Comparison of ENCODE assay signal across 10 cellular contexts in genomic region chr10:5070648-5071410, GRCh38. TPM values are rescaled to one million over a fixed set of nuclear protein-coding genes. Genes with fewer than 3 reads are reported as not detected.
DNase-seq lines count a peak whose midpoint lies in the region; ATAC-seq and TF ChIP-seq lines count a peak whose summit lies in the region.
"Had no signal": no experiment of that assay in that cellular context is flagged by ENCODE, and none has a peak within 500 bp of the region (broad histone marks: within the 10 kb centered on the region; RNA-seq: fewer than 3 reads in every experiment).

No MANE protein-coding gene starts in this region.

- H3K27me3 Mint-ChIP-seq in activated CD4-positive, alpha-beta memory T cell treated with anti-CD3 and anti-CD28 coated beads, Interleukin-2, amount 10 ng/mL, durations not matched to agents 7 days and 5 days, result no peaks in the 10 kb centered on the region
- no peaks in the 10 kb centered on the region for H3K27me3 Mint-ChIP-seq in glutamatergic neuron (ENCODE audit: unreplicated experiment)
- H3K27me3 Mint-ChIP-seq: stimulated activated naive CD8-positive, alpha-beta T cell treated with anti-CD3 and anti-CD28 coated beads, Interleukin-15, Interleukin-2, amounts not matched to agents 100 ng/mL and 50 ng/mL, for 24 hours had no signal

- H3K36me3 Mint-ChIP-seq in activated CD4-positive, alpha-beta memory T cell treated with anti-CD3 and anti-CD28 coated beads, Interleukin-2, amount 10 ng/mL, durations not matched to agents 7 days and 5 days (ENCODE audit: low read depth), result no peaks in the 10 kb centered on the region
- no peaks in the 10 kb centered on the region for H3K36me3 Mint-ChIP-seq in glutamatergic neuron (ENCODE audit: unreplicated experiment)

- H3K27ac ChIP-seq in SJCRH30, result peak overlapping the region; percentile 95
- peak overlapping the region; percentile 71 to 82 (median 78) for H3K27ac ChIP-seq in esophagus muscularis mucosa (replicated peaks in 1 of 4)
- H3K27ac ChIP-seq in mucosa of rectum (ENCODE audit: low read depth in 2 of 2, low read length in 2 of 2), result peak overlapping the region; percentile 84 to 90
- peak overlapping the region; percentile 81 to 82 for H3K27ac ChIP-seq in tibial artery

- POLR2A ChIA-PET in activated CD4-positive, alpha-beta memory T cell treated with anti-CD3 and anti-CD28 coated beads, Interleukin-2, amount 10 ng/mL, durations not matched to agents 7 days and 5 days (lab: Charles Lee), result no interaction called here

- no peak for ATAC-seq in HG02981 (IDR thresholded peaks at IDR 0.05; ENCODE audit: unreplicated experiment)
- ATAC-seq: activated naive CD4-positive, alpha-beta T cell treated with anti-CD3 and anti-CD28 coated beads, Interleukin-2, amount 50 U/mL, for 72 hours had no signal

- TF ChIP-seq EP300 in esophagus muscularis mucosa (IDR thresholded peaks at IDR 0.05), result no peak

- CTCF ChIA-PET in activated CD4-positive, alpha-beta memory T cell treated with anti-CD3 and anti-CD28 coated beads, Interleukin-2, amount 10 ng/mL, durations not matched to agents 7 days and 5 days (lab: Charles Lee), result no interaction called here

- H3K9me3 ChIP-seq in SJCRH30 (replicated peaks), result 0 out of 2 replicates have a peak, but pooled peaks cover 3% of the 10 kb centered on the region
- no peaks in the 10 kb centered on the region for H3K9me3 ChIP-seq in esophagus muscularis mucosa
- H3K9me3 ChIP-seq in mucosa of rectum (ENCODE audit: control insufficient read depth in 2 of 2, low read length in 2 of 2), result no peaks in the 10 kb centered on the region
- H3K9me3 ChIP-seq in tibial artery, result no peaks in the 10 kb centered on the region

- no peaks in the 10 kb centered on the region for H3K27me3 ChIP-seq in SJCRH30
- no peaks in the 10 kb centered on the region for H3K27me3 ChIP-seq in esophagus muscularis mucosa
- no peaks in the 10 kb centered on the region for H3K27me3 ChIP-seq in mucosa of rectum (ENCODE audit: control insufficient read depth in 2 of 2, insufficient read depth in 2 of 2, low read length in 2 of 2)
- no peaks in the 10 kb centered on the region for H3K27me3 ChIP-seq in tibial artery

- H3K27ac Mint-ChIP-seq in activated CD4-positive, alpha-beta memory T cell treated with anti-CD3 and anti-CD28 coated beads, Interleukin-2, amount 10 ng/mL, durations not matched to agents 7 days and 5 days, result no peak overlapping the region
- no peak overlapping the region for H3K27ac Mint-ChIP-seq in glutamatergic neuron (ENCODE audit: unreplicated experiment)
- H3K27ac Mint-ChIP-seq: stimulated activated naive CD8-positive, alpha-beta T cell treated with anti-CD3 and anti-CD28 coated beads, Interleukin-15, Interleukin-2, amounts not matched to agents 100 ng/mL and 50 ng/mL, for 24 hours had no signal

- TF ChIP-seq CTCF in esophagus muscularis mucosa (IDR thresholded peaks at IDR 0.05) (no peak), tibial artery (IDR thresholded peaks at IDR 0.05) (no peak), glutamatergic neuron (IDR thresholded peaks at IDR 0.05; ENCODE audit: partially characterized antibody, unreplicated experiment) (no peak)

- intact Hi-C loops in esophagus muscularis mucosa (cut with DNase I) (no loop called here), tibial artery (cut with DNase I; ENCODE audit: low total_unique reads) (loop anchor here (5.0 to 10.0 kb wide), 2 partner anchors 126 to 561 kb away; no protein-coding TSS in a partner anchor)

- peaks cover 20% of the 10 kb centered on the region for H3K4me1 ChIP-seq in SJCRH30
- peaks cover 22 to 26% (median 24%) of the 10 kb centered on the region in 4 donors for H3K4me1 ChIP-seq in esophagus muscularis mucosa
- peaks cover 15 to 24% of the 10 kb centered on the region in 2 donors for H3K4me1 ChIP-seq in mucosa of rectum (ENCODE audit: control insufficient read depth in 2 of 2, insufficient read depth in 2 of 2, low read length in 2 of 2)
- peaks cover 0 to 26% (median 19%) of the 10 kb centered on the region in 4 donors for H3K4me1 ChIP-seq in tibial artery

- H3K4me3 ChIP-seq in SJCRH30, result no peak overlapping the region
- H3K4me3 ChIP-seq in esophagus muscularis mucosa, result peak overlapping the region in 2 of 4 donors; percentile 1 to 11
- peak overlapping the region; percentile 37 to 56 for H3K4me3 ChIP-seq in mucosa of rectum (ENCODE audit: low read length in 2 of 2)
- no peak overlapping the region for H3K4me3 ChIP-seq in tibial artery

- no peak for TF ChIP-seq POLR2A in esophagus muscularis mucosa (IDR thresholded peaks at IDR 0.05; ENCODE audit: low read depth)

- H3K9me3 Mint-ChIP-seq in activated CD4-positive, alpha-beta memory T cell treated with anti-CD3 and anti-CD28 coated beads, Interleukin-2, amount 10 ng/mL, durations not matched to agents 7 days and 5 days, result peaks cover 4% of the 10 kb centered on the region
- H3K9me3 Mint-ChIP-seq in glutamatergic neuron (ENCODE audit: unreplicated experiment), result peaks cover 1% of the 10 kb centered on the region
- H3K9me3 Mint-ChIP-seq: stimulated activated naive CD8-positive, alpha-beta T cell treated with anti-CD3 and anti-CD28 coated beads, Interleukin-15, Interleukin-2, amounts not matched to agents 100 ng/mL and 50 ng/mL, for 24 hours had no signal

- no peaks in the 10 kb centered on the region for H3K4me1 Mint-ChIP-seq in activated CD4-positive, alpha-beta memory T cell treated with anti-CD3 and anti-CD28 coated beads, Interleukin-2, amount 10 ng/mL, durations not matched to agents 7 days and 5 days
- H3K4me1 Mint-ChIP-seq in glutamatergic neuron (ENCODE audit: low read depth, unreplicated experiment), result peaks cover 11% of the 10 kb centered on the region

- DNase-seq in SJCRH30 (no peak), esophagus muscularis mucosa (ENCODE audit: extremely low spot score) (no peak), tibial artery (no peak), RPMI8226 (no peak), glutamatergic neuron (no peak)
- no peak for DNase-seq in activated CD4-positive, alpha-beta memory T cell treated with anti-CD3 and anti-CD28 coated beads, Interleukin-2, amount 10 ng/mL, durations not matched to agents 7 days and 5 days

- H3K4me3 Mint-ChIP-seq in activated CD4-positive, alpha-beta memory T cell treated with anti-CD3 and anti-CD28 coated beads, Interleukin-2, amount 10 ng/mL, durations not matched to agents 7 days and 5 days, result no peak overlapping the region
- H3K4me3 Mint-ChIP-seq in glutamatergic neuron (ENCODE audit: unreplicated experiment), result no peak overlapping the region
- H3K4me3 Mint-ChIP-seq: stimulated activated naive CD8-positive, alpha-beta T cell treated with anti-CD3 and anti-CD28 coated beads, Interleukin-15, Interleukin-2, amounts not matched to agents 100 ng/mL and 50 ng/mL, for 24 hours had no signal

- H3K9ac ChIP-seq in mucosa of rectum (ENCODE audit: low read depth in 1 of 2, low read length in 2 of 2), result peak overlapping the region in 1 of 2 donors; percentile 50

- H3K36me3 ChIP-seq in SJCRH30 (no peaks in the 10 kb centered on the region), esophagus muscularis mucosa (no peaks in the 10 kb centered on the region), mucosa of rectum (ENCODE audit: control insufficient read depth in 2 of 2, insufficient read depth in 2 of 2, low read length in 2 of 2) (no peaks in the 10 kb centered on the region), tibial artery (no peaks in the 10 kb centered on the region)

RNA-seq across cellular contexts. Expression of gene AKR1C3, which starts 23.4 kb away (rescaled TPM):
- 30.0 and 36.3 TPM in 2 replicates for total RNA-seq in SJCRH30 (2014; rRNA removed; shearing (Covaris generic))
- total RNA-seq in esophagus muscularis mucosa, result 10 to 100 TPM; 12.1 to 29.7 (median 19.3) TPM
- 1 to 10 TPM; 6.0 to 7.6 TPM for total RNA-seq in activated CD4-positive, alpha-beta memory T cell treated with anti-CD3 and anti-CD28 coated beads, Interleukin-2, amount 10 ng/mL, durations not matched to agents 7 days and 5 days
- total RNA-seq in glutamatergic neuron (ENCODE audit: unreplicated experiment), result 0.49 TPM

Comparison
In these comparisons a context has a peak if more than half of its experiments do, and no peak if none do; other contexts are left out.
1. H3K4me3 ChIP-seq: peak in mucosa of rectum (2 of 2); none in SJCRH30 (single experiment) and tibial artery (0 of 2).
2. Peak in every context shown above with its lines, with median percentiles within 50 percentile points of each other: H3K27ac ChIP-seq.